6 cellular contexts compared by ENCODE assay signal in genomic region chr15:57941816-57942215, GRCh38.
"Had no signal": no experiment of that assay in that cellular context is flagged by ENCODE, and none has a peak within 500 bp of the region (broad histone marks: within the 10 kb centered on the region; RNA-seq: fewer than 3 reads in every experiment).

No MANE protein-coding gene starts in this region.

- H3K27ac ChIP-seq: HL-60 had no signal

- FAIRE-seq: HepG2, HTR-8/SVneo had no signal

- DNase-seq: IMR-90, KBM-7, KG1 had no signal

- ATAC-seq: HepG2 had no signal
